8 cellular contexts compared by ENCODE assay signal in the genomic region with DNA sequence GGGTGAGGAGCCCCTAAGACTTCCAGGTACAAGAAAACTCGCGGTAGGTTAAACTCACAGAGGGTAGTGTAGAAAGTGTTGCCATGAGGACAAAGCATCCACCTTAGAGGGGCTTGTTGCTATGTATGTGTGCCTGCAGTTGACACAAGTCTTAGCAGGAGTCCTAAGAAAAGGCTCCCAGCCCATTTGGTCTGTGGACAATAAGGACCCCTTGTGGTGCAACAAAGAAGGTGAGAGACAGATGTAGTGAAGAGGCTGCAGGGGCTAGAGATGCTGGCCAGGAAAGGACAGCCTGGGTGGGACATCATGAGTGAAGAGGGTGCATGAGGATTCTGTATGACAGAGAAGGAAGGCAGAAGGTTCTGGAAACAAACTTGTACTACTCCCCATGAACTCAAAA. TPM values are rescaled to one million over a fixed set of nuclear protein-coding genes. Genes with fewer than 3 reads are reported as not detected.
DNase-seq lines count a peak whose midpoint lies in the region; ATAC-seq and TF ChIP-seq lines count a peak whose summit lies in the region.

No MANE protein-coding gene starts in this region.

- TF ChIP-seq CTCF in WI38 (IDR thresholded peaks at IDR 0.05; ENCODE audit: low read depth, low read length) (peak; percentile 61), foreskin keratinocyte (conservative IDR thresholded peaks at IDR 0.05) (peak; percentile 55)

- peak; percentile 9 for ATAC-seq in foreskin keratinocyte

- H3K4me1 ChIP-seq in foreskin keratinocyte, result no peaks in the 10 kb centered on the region

- H3K27me3 ChIP-seq in foreskin keratinocyte, result peaks cover 8% of the 10 kb centered on the region

- peak; percentile 52 for DNase-seq in stimulated activated CD4-positive, alpha-beta T cell treated with anti-CD3 and anti-CD28 coated beads, Interleukin-4, amount 100 ng/mL, for 24 hours
- no peak for DNase-seq in stimulated activated CD4-positive, alpha-beta T cell treated with anti-CD3 and anti-CD28 coated beads, Interleukin-1b, Interleukin-23, amount 100 ng/mL, for 48 hours
- DNase-seq in HT-29 (ENCODE audit: low spot score) (peak; percentile 52), foreskin keratinocyte (no peak), HuH-7.5 (ENCODE audit: low spot score) (no peak), dedifferentiated amniotic fluid mesenchymal stem cell (ENCODE audit: extremely low spot score) (no peak)
- peak in 4 of 6 experiments; percentile 23 to 63 (median 43) for DNase-seq in stimulated activated naive CD4-positive, alpha-beta T cell (lab: John Stamatoyannopoulos, UW)

- no peak overlapping the region for H3K4me3 ChIP-seq in WI38 (ENCODE audit: low read depth, low read length)

- no peak overlapping the region for H3K27ac ChIP-seq in foreskin keratinocyte

RNA-seq across cellular contexts. Expression of gene IL10, which starts 36.3 kb away (rescaled TPM):
- total RNA-seq in HT-29 (2014; rRNA removed; shearing (Covaris generic)), result not detected in 2 replicates
- total RNA-seq in foreskin keratinocyte, result not detected in 2 replicates
- not detected in 2 replicates for polyA plus RNA-seq in foreskin keratinocyte

RNA-seq across cellular contexts. Expression of gene IL19, which starts 38.0 kb away (rescaled TPM):
- total RNA-seq in HT-29 (2014; rRNA removed; shearing (Covaris generic)), result not detected in 2 replicates
- not detected in 2 replicates for total RNA-seq in foreskin keratinocyte
- polyA plus RNA-seq in foreskin keratinocyte, result not detected in 2 replicates

RNA-seq across cellular contexts. Expression of gene IL20, which starts 56.8 kb away (rescaled TPM):
- not detected in 2 replicates for total RNA-seq in HT-29 (2014; rRNA removed; shearing (Covaris generic))
- total RNA-seq in foreskin keratinocyte, result 0.41 and 0.74 TPM in 2 replicates
- polyA plus RNA-seq in foreskin keratinocyte, result 0.22 and 0.33 TPM in 2 replicates

Comparison
In these comparisons a context has a peak if more than half of its experiments do, and no peak if none do; other contexts are left out.
1. DNase-seq: peak in stimulated activated CD4-positive, alpha-beta T cell treated with anti-CD3 and anti-CD28 coated beads, Interleukin-4, amount 100 ng/mL, for 24 hours (single experiment), HT-29 (single experiment) and stimulated activated naive CD4-positive, alpha-beta T cell (4 of 6); none in stimulated activated CD4-positive, alpha-beta T cell treated with anti-CD3 and anti-CD28 coated beads, Interleukin-1b, Interleukin-23, amount 100 ng/mL, for 48 hours (single experiment), foreskin keratinocyte (0 of 2), HuH-7.5 (single experiment) and dedifferentiated amniotic fluid mesenchymal stem cell (single experiment).